In genomic region chr1:54791880-54792522, GRCh38 we compare ENCODE assay signal across 8 cellular contexts. TPM values are rescaled to one million over a fixed set of nuclear protein-coding genes. Genes with fewer than 3 reads are reported as not detected.
DNase-seq lines count a peak whose midpoint lies in the region; ATAC-seq, FAIRE-seq and TF ChIP-seq lines count a peak whose summit lies in the region.

No MANE protein-coding gene starts in this region.

- no peaks in the 10 kb centered on the region for H3K9me3 Mint-ChIP-seq in activated CD8-positive, alpha-beta T cell treated with anti-CD3 and anti-CD28 coated beads, Interleukin-2, amount 10 ng/mL, durations not matched to agents 7 days and 5 days (ENCODE audit: insufficient read depth)

- TF ChIP-seq CTCF in GM06990 (IDR thresholded peaks at IDR 0.05; ENCODE audit: insufficient read depth, low read length, poor library complexity, severe bottlenecking) (peak; percentile 73), Loucy (conservative IDR thresholded peaks at IDR 0.05; ENCODE audit: low read length) (peak; percentile 72), keratinocyte (optimal IDR thresholded peaks at IDR 0.05 in 1 of 3, IDR thresholded peaks at IDR 0.05 in 1 of 3, conservative IDR thresholded peaks at IDR 0.05 in 1 of 3; ENCODE audit: extremely low read depth in 1 of 3, insufficient read depth in 2 of 3, low read length in 3 of 3) (peak; percentile 56 to 83 (median 76)), transverse colon (IDR thresholded peaks at IDR 0.05) (peak; percentile 37 to 71 (median 63))

- H3K79me2 ChIP-seq in Loucy (ENCODE audit: insufficient read depth, low read length) (no peaks in the 10 kb centered on the region), keratinocyte (ENCODE audit: control insufficient read depth, insufficient read depth, low read length) (no peaks in the 10 kb centered on the region)

- no peak overlapping the region for H3K27ac Mint-ChIP-seq in activated CD8-positive, alpha-beta T cell treated with anti-CD3 and anti-CD28 coated beads, Interleukin-2, amount 10 ng/mL, durations not matched to agents 7 days and 5 days

- 91 to 96% methylated on average over 4 to 13 of the region's 13 CpGs for WGBS in transverse colon (ENCODE audit: low coverage in 1 of 2), 2 donors

- peak; percentile 76 for FAIRE-seq in keratinocyte (lab: Jason Lieb, UNC)

- in situ Hi-C loops in transverse colon (cut with MboI; ENCODE audit: low pct_ligation_motif_present in 1 of 4, low pct_unique_long_range_greater_than_20kb in 1 of 4, low sequenced_read_pairs in 3 of 4), result no loop called here

- H3K27me3 ChIP-seq in GM06990 (replicated peaks; ENCODE audit: control insufficient read depth, insufficient read depth, low read length) (no peaks in the 10 kb centered on the region), Loucy (ENCODE audit: insufficient read depth, low read length, poor library complexity, severe bottlenecking) (no peaks in the 10 kb centered on the region), keratinocyte (ENCODE audit: control insufficient read depth, extremely low read depth, insufficient read depth, low read length) (no peaks in the 10 kb centered on the region), transverse colon (no peaks in the 10 kb centered on the region)

- H3K4me3 Mint-ChIP-seq in activated CD8-positive, alpha-beta T cell treated with anti-CD3 and anti-CD28 coated beads, Interleukin-2, amount 10 ng/mL, durations not matched to agents 7 days and 5 days, result no peak overlapping the region

- POLR2A ChIA-PET in activated CD8-positive, alpha-beta T cell treated with anti-CD3 and anti-CD28 coated beads, Interleukin-2, amount 10 ng/mL, durations not matched to agents 7 days and 5 days (lab: Charles Lee), result no interaction called here

- H3K9me2 ChIP-seq in Loucy (replicated peaks; ENCODE audit: low read depth, low read length), result no peaks in the 10 kb centered on the region

- no peak overlapping the region for H2AFZ ChIP-seq in Loucy (ENCODE audit: low read length)
- no peak overlapping the region for H2AFZ ChIP-seq in keratinocyte (ENCODE audit: control insufficient read depth, low read length)

- H4K20me1 ChIP-seq in Loucy (ENCODE audit: insufficient read depth, low read length, poor library complexity, severe bottlenecking) (no peaks in the 10 kb centered on the region), keratinocyte (ENCODE audit: control insufficient read depth, extremely low read depth, insufficient read depth, low read length) (no peaks in the 10 kb centered on the region)

- no peak overlapping the region for H3K4me3 ChIP-seq in GM06990 (replicated peaks; ENCODE audit: low read depth, low read length)
- no peak overlapping the region for H3K4me3 ChIP-seq in Loucy (ENCODE audit: low read length, poor library complexity, severe bottlenecking)
- no peak overlapping the region for H3K4me3 ChIP-seq in keratinocyte (ENCODE audit: control insufficient read depth in 2 of 3, extremely low read depth in 1 of 3, insufficient read depth in 2 of 3, low read depth in 1 of 3, low read length in 3 of 3)
- no peak overlapping the region for H3K4me3 ChIP-seq in transverse colon

- H3K36me3 ChIP-seq in GM06990 (ENCODE audit: control insufficient read depth, insufficient read depth, low read length) (no peaks in the 10 kb centered on the region), Loucy (ENCODE audit: insufficient read depth, low read length) (no peaks in the 10 kb centered on the region), keratinocyte (ENCODE audit: control insufficient read depth in 2 of 2, extremely low read depth in 1 of 2, insufficient read depth in 2 of 2, low read length in 2 of 2) (peaks cover 0 to 1% of the 10 kb centered on the region in 2 experiments), transverse colon (no peaks in the 10 kb centered on the region)

- no peaks in the 10 kb centered on the region for H3F3A ChIP-seq in Loucy (ENCODE audit: low read depth)

- H3K27me3 Mint-ChIP-seq in activated CD8-positive, alpha-beta T cell treated with anti-CD3 and anti-CD28 coated beads, Interleukin-2, amount 10 ng/mL, durations not matched to agents 7 days and 5 days (ENCODE audit: low read depth), result no peaks in the 10 kb centered on the region

- H3K4me2 ChIP-seq in Loucy (ENCODE audit: low read depth, low read length, poor library complexity, severe bottlenecking) (no peak overlapping the region), keratinocyte (ENCODE audit: control insufficient read depth, extremely low read depth, insufficient read depth, low read depth, low read length) (no peak overlapping the region)

- intact Hi-C loops in transverse colon (cut with DNase I; ENCODE audit: low total_unique reads), result no loop called here

- no peak for TF ChIP-seq EP300 in transverse colon (IDR thresholded peaks at IDR 0.05; ENCODE audit: low read depth)

- TF ChIP-seq POLR2A in transverse colon (IDR thresholded peaks at IDR 0.05), result no peak

- H3K9ac ChIP-seq in Loucy (ENCODE audit: low read depth, low read length, poor library complexity, severe bottlenecking) (no peak overlapping the region), keratinocyte (ENCODE audit: control insufficient read depth, extremely low read depth, insufficient read depth, low read length) (no peak overlapping the region)

- peaks cover 14% of the 10 kb centered on the region for H3K4me1 Mint-ChIP-seq in activated CD8-positive, alpha-beta T cell treated with anti-CD3 and anti-CD28 coated beads, Interleukin-2, amount 10 ng/mL, durations not matched to agents 7 days and 5 days (ENCODE audit: low read depth)

- peaks cover 2% of the 10 kb centered on the region for H3K9me1 ChIP-seq in keratinocyte (ENCODE audit: control insufficient read depth, extremely low read depth, insufficient read depth, low read length)

- no peak overlapping the region for H3K27ac ChIP-seq in keratinocyte (ENCODE audit: control insufficient read depth, insufficient read depth, low read length)
- H3K27ac ChIP-seq in transverse colon, result peak overlapping the region in 2 of 4 donors; percentile 79 to 87

- CTCF ChIA-PET in activated CD8-positive, alpha-beta T cell treated with anti-CD3 and anti-CD28 coated beads, Interleukin-2, amount 10 ng/mL, durations not matched to agents 7 days and 5 days (lab: Charles Lee), result interaction anchor here (0.6 to 3.0 kb wide), 9 partner anchors 9 to 127 kb away, joined by 3 to 28 read pairs (median 3); partner anchors contain the start of genes TTC22 and TTC4

- no peaks in the 10 kb centered on the region for H3K36me3 Mint-ChIP-seq in activated CD8-positive, alpha-beta T cell treated with anti-CD3 and anti-CD28 coated beads, Interleukin-2, amount 10 ng/mL, durations not matched to agents 7 days and 5 days (ENCODE audit: low read depth)

- no peak for ATAC-seq in activated CD8-positive, alpha-beta T cell treated with anti-CD3 and anti-CD28 coated beads, Interleukin-2, amount 10 ng/mL, durations not matched to agents 7 days and 5 days
- ATAC-seq in HG02763 (IDR thresholded peaks at IDR 0.05; ENCODE audit: unreplicated experiment) (no peak), HG03108 (IDR thresholded peaks at IDR 0.05; ENCODE audit: unreplicated experiment) (no peak)

- dilution Hi-C loops in keratinocyte (cut with MboI; ENCODE audit: extremely low pct_ligation_motif_present, low sequenced_read_pairs), result no loop called here

- no peak for DNase-seq in GM06990 (ENCODE audit: extremely low read depth, insufficient read length)
- DNase-seq in activated CD8-positive, alpha-beta T cell treated with anti-CD3 and anti-CD28 coated beads, Interleukin-2, amount 10 ng/mL, durations not matched to agents 7 days and 5 days, result peak; percentile 64
- no peak for DNase-seq in keratinocyte (ENCODE audit: low read depth, low spot score)
- no peak for DNase-seq in transverse colon
- no peak for DNase-seq in SW480 (ENCODE audit: low spot score)

- no peaks in the 10 kb centered on the region for H3K9me3 ChIP-seq in Loucy (ENCODE audit: insufficient read depth, low read depth, low read length)
- H3K9me3 ChIP-seq in keratinocyte (ENCODE audit: control insufficient read depth, low read depth, low read length), result no peaks in the 10 kb centered on the region
- no peaks in the 10 kb centered on the region for H3K9me3 ChIP-seq in transverse colon

- H3K4me1 ChIP-seq in Loucy (ENCODE audit: insufficient read depth, low read length, poor library complexity, severe bottlenecking) (no peaks in the 10 kb centered on the region), keratinocyte (ENCODE audit: control insufficient read depth, extremely low read depth, insufficient read depth, low read length) (peaks cover 15% of the 10 kb centered on the region), transverse colon (peaks cover 7 to 41% (median 30%) of the 10 kb centered on the region in 4 donors)

RNA-seq across cellular contexts. Expression of gene TTC22, which starts 9.1 kb away (rescaled TPM):
- total RNA-seq in activated CD8-positive, alpha-beta T cell treated with anti-CD3 and anti-CD28 coated beads, Interleukin-2, amount 10 ng/mL, durations not matched to agents 7 days and 5 days, result 1 to 10 TPM; 5.0 to 6.5 TPM
- 5.1 to 8.0 TPM (median 7.2 TPM) in 3 replicates for polyA plus RNA-seq in keratinocyte
- polyA plus RNA-seq in keratinocyte (2011; ENCODE audit: low read depth), result 2.5 TPM
- polyA plus RNA-seq in keratinocyte (2011; cell fraction: cytosol; rRNA removed), result 5.6 and 7.2 TPM in 2 replicates
- 12.2 and 14.7 TPM in 2 replicates for polyA plus RNA-seq in keratinocyte (2011; cell fraction: nucleus; rRNA removed)
- 6.3 and 8.4 TPM in 2 replicates for polyA plus RNA-seq in keratinocyte (2012; ENCODE audit: low replicate concordance)
- 4.4 to 9.1 TPM (median 7.2 TPM) in 3 replicates for polyA minus RNA-seq in keratinocyte
- polyA minus RNA-seq in keratinocyte (2011; cell fraction: cytosol; rRNA and poly(A)+ RNA removed), result 19.4 TPM
- 9.3 and 9.6 TPM in 2 replicates for polyA minus RNA-seq in keratinocyte (2011; cell fraction: nucleus; rRNA and poly(A)+ RNA removed)
- total RNA-seq in transverse colon, result 100 to 1,000 TPM in 2 of 4 donors, 10 to 100 TPM in 2; 39.8 to 174 (median 98.4) TPM

RNA-seq across cellular contexts. Expression of gene PARS2, which starts 27.7 kb away (rescaled TPM):
- 1 to 10 TPM; 4.2 TPM for total RNA-seq in activated CD8-positive, alpha-beta T cell treated with anti-CD3 and anti-CD28 coated beads, Interleukin-2, amount 10 ng/mL, durations not matched to agents 7 days and 5 days
- polyA plus RNA-seq in keratinocyte, result 2.7 to 4.3 TPM (median 3.0 TPM) in 3 replicates
- polyA plus RNA-seq in keratinocyte (2011; ENCODE audit: low read depth), result 0.95 TPM
- polyA plus RNA-seq in keratinocyte (2011; cell fraction: cytosol; rRNA removed), result 3.3 and 3.7 TPM in 2 replicates
- 4.0 and 4.3 TPM in 2 replicates for polyA plus RNA-seq in keratinocyte (2011; cell fraction: nucleus; rRNA removed)
- 3.5 and 4.5 TPM in 2 replicates for polyA plus RNA-seq in keratinocyte (2012; ENCODE audit: low replicate concordance)
- polyA minus RNA-seq in keratinocyte, result 4.2 to 9.8 TPM (median 4.2 TPM) in 3 replicates
- 6.1 TPM for polyA minus RNA-seq in keratinocyte (2011; cell fraction: cytosol; rRNA and poly(A)+ RNA removed)
- polyA minus RNA-seq in keratinocyte (2011; cell fraction: nucleus; rRNA and poly(A)+ RNA removed), result 2.5 and 4.7 TPM in 2 replicates
- total RNA-seq in transverse colon, result 10 to 100 TPM in 1 of 4 donors, 1 to 10 TPM in 2, not detected in 1; 8.9 to 13.5 (median 9.1) TPM

Comparison
In these comparisons a context has a peak if more than half of its experiments do, and no peak if none do; other contexts are left out.
1. RNA of gene TTC22, which starts 9.1 kb away (total RNA-seq): 39.8 to 174 TPM in transverse colon; 5.0 to 6.5 TPM in activated CD8-positive, alpha-beta T cell treated with anti-CD3 and anti-CD28 coated beads, Interleukin-2, amount 10 ng/mL, durations not matched to agents 7 days and 5 days; every median in the first group is over 4 times any median in the second.
2. Peak in every context shown above with its lines, with median percentiles within 50 percentile points of each other: CTCF ChIP-seq.